14 cellular contexts compared by ENCODE assay signal in the genomic region with DNA sequence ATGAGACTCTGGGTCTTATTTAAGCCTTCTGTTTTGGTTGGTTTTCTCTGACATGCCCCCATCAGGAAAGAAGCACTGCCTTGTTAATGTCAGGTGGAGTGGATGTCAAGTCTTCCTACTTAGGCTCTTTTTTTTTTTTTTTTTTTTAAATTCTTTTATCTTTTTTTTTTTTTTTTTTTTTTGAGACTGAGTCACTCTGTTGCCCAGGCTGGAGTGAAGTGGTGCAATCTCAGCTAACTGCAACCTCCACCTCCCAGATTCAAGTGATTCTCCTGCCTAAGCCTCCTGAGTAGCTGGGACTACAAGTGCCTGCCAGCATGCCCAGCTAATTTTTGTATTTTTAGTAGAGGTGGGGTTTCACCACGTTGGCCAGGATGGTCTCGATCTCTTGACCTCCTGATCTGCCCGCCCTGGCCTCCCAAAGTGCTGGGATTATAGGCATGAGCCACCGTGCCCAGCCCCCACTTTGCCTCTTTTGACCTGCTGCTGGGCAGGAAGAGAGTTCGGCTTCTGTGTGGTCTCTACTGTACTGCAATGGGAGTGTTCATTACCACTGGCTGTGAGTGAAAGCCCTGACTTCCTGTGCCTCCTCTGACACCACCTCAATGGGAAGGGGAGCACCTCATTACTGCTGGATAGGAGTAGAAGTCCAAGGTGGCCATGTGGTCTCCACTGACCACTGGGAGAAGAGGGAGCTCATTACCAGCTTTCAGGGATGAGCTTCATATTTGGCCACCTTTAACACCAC.
"Had no signal": no experiment of that assay in that cellular context is flagged by ENCODE, and none has a peak within 500 bp of the region (broad histone marks: within the 10 kb centered on the region; RNA-seq: fewer than 3 reads in every experiment).

No MANE protein-coding gene starts in this region.

- H3K27me3 ChIP-seq: colonic mucosa had no signal

- H3K36me3 ChIP-seq: colonic mucosa had no signal

- H3K4me1 ChIP-seq: colonic mucosa had no signal

- DNase-seq: activated CD4-positive, alpha-beta T cell treated with anti-CD3 and anti-CD28 coated beads, Interleukin-2, amount 10 ng/mL, durations not matched to agents 7 days and 5 days; activated naive CD4-positive, alpha-beta T cell treated with Interleukin-2 at 50 U/mL for 16 hours; activated T-cell treated with anti-CD3 and anti-CD28 coated beads for 4 hours; caudate nucleus; colonic mucosa; glutamatergic neuron; hypothalamus; occipital lobe; right cardiac atrium; stimulated activated naive CD8-positive, alpha-beta T cell treated with anti-CD3 and anti-CD28 coated beads, Interleukin-15, Interleukin-2, amounts not matched to agents 100 U/mL and 50 U/mL, for 24 hours had no signal

- H3K4me3 Mint-ChIP-seq: activated CD4-positive, alpha-beta T cell treated with anti-CD3 and anti-CD28 coated beads, Interleukin-2, amount 10 ng/mL, durations not matched to agents 7 days and 5 days; activated T-helper 17 cell treated with anti-CD3 and anti-CD28 coated beads, Interleukin-2, amount 50 U/mL, for 72 hours; nephron had no signal

- H3K27me3 Mint-ChIP-seq: progenitor cell of endocrine pancreas had no signal

- H3K27ac ChIP-seq: colonic mucosa had no signal

- ATAC-seq: activated T-helper 17 cell treated with anti-CD3 and anti-CD28 coated beads, Interleukin-2, amount 50 U/mL, for 72 hours; stimulated activated naive CD8-positive, alpha-beta T cell treated with anti-CD3 and anti-CD28 coated beads, Interleukin-15, Interleukin-2, amounts not matched to agents 100 U/mL and 50 U/mL, for 24 hours had no signal

- H3K27ac Mint-ChIP-seq: activated CD4-positive, alpha-beta T cell treated with anti-CD3 and anti-CD28 coated beads, Interleukin-2, amount 10 ng/mL, durations not matched to agents 7 days and 5 days; activated T-helper 17 cell treated with anti-CD3 and anti-CD28 coated beads, Interleukin-2, amount 50 U/mL, for 72 hours; nephron; progenitor cell of endocrine pancreas had no signal

- H3K4me3 ChIP-seq: colonic mucosa, smooth muscle cell had no signal

- H3K4me1 Mint-ChIP-seq: nephron had no signal

- H3K9me3 ChIP-seq: colonic mucosa had no signal
